ENCODE assay signal across 22 cellular contexts in genomic region chr20:22696759-22697158, GRCh38.
"Had no signal": no experiment of that assay in that cellular context is flagged by ENCODE, and none has a peak within 500 bp of the region (broad histone marks: within the 10 kb centered on the region; RNA-seq: fewer than 3 reads in every experiment).

No MANE protein-coding gene starts in this region.

- DNase-seq: colonic mucosa; cortex of kidney; dermis blood vessel endothelial cell; dorsolateral prefrontal cortex; effector CD4-positive, alpha-beta T cell; effector CD8-positive, alpha-beta T cell; effector memory CD4-positive, alpha-beta T cell; effector memory CD8-positive, alpha-beta T cell; endodermal cell; erythroblast; esophagus squamous epithelium; foreskin fibroblast; foreskin keratinocyte; foreskin melanocyte; gastrocnemius medialis; glutamatergic neuron; head of caudate nucleus; heart left ventricle; heart right ventricle had no signal

- H3K9me3 ChIP-seq: colonic mucosa, esophagus squamous epithelium, gastrocnemius medialis had no signal

- H3K4me1 ChIP-seq: colonic mucosa had no signal

- H3K4me3 ChIP-seq: colonic mucosa, coronary artery, dorsolateral prefrontal cortex, esophagus squamous epithelium, gastrocnemius medialis, gastroesophageal sphincter, heart left ventricle, heart right ventricle had no signal

- H3K36me3 ChIP-seq: colonic mucosa, esophagus squamous epithelium, gastrocnemius medialis, gastroesophageal sphincter, heart left ventricle, heart right ventricle had no signal

- H3K27me3 ChIP-seq: colonic mucosa, dorsolateral prefrontal cortex, esophagus squamous epithelium, foreskin keratinocyte, gastrocnemius medialis, gastroesophageal sphincter, heart left ventricle, heart right ventricle had no signal

- H3K27ac ChIP-seq: colonic mucosa, coronary artery, dorsolateral prefrontal cortex, epithelial cell of prostate, esophagus squamous epithelium, foreskin keratinocyte, gastrocnemius medialis, gastroesophageal sphincter, heart left ventricle, heart right ventricle had no signal
